In genomic region chr2:84882775-84883550, GRCh38 we compare ENCODE assay signal across 1 cellular context.
TF ChIP-seq lines count a peak whose summit lies in the region.

No MANE protein-coding gene starts in this region.

TF ChIP-seq in GM23338, 12 proteins besides CTCF, POLR2A, EP300 and RAD21 (continued from another document):
- TF ChIP-seq REST (IDR thresholded peaks at IDR 0.05; ENCODE audit: unreplicated experiment) (no peak), JUNB (IDR thresholded peaks at IDR 0.05; ENCODE audit: unreplicated experiment) (no peak), ZNF114 (CRISPR knock-in tag; IDR thresholded peaks at IDR 0.05) (no peak), POLR2AphosphoS5 (IDR thresholded peaks at IDR 0.05; ENCODE audit: low read depth) (no peak), EZH2 (IDR thresholded peaks at IDR 0.05; ENCODE audit: low read depth, unreplicated experiment) (no peak), EZH2phosphoT487 (IDR thresholded peaks at IDR 0.05; ENCODE audit: unreplicated experiment) (no peak), ZNF462 (CRISPR knock-in tag; IDR thresholded peaks at IDR 0.05) (no peak), CREB1 (CRISPR knock-in tag; IDR thresholded peaks at IDR 0.05; ENCODE audit: low read depth) (no peak)
- TF ChIP-seq, protein P1, sequence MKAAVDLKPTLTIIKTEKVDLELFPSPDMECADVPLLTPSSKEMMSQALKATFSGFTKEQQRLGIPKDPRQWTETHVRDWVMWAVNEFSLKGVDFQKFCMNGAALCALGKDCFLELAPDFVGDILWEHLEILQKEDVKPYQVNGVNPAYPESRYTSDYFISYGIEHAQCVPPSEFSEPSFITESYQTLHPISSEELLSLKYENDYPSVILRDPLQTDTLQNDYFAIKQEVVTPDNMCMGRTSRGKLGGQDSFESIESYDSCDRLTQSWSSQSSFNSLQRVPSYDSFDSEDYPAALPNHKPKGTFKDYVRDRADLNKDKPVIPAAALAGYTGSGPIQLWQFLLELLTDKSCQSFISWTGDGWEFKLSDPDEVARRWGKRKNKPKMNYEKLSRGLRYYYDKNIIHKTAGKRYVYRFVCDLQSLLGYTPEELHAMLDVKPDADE (IDR thresholded peaks at IDR 0.05) = no peak
